ENCODE assay signal across 3 cellular contexts in the genomic region with DNA sequence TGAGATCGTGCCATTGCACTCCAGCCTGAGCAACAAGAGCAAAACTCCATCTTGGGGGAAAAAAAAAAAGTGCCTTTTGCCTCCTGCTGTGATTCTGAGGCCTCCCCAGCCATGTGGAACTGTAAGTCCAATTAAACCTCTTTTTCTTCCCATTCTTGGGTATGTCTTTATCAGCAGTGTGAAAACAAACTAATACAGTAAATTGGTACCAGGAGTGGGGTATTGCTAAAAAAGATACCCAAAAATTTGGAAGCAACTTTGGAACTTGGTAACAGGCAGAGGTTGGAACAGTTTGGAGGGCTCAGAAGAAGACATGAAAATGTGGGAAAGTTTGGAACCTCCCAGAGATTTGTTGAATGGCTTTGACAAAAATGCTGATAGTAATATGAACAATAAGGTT. TPM values are rescaled to one million over a fixed set of nuclear protein-coding genes. Genes with fewer than 3 reads are reported as not detected.
DNase-seq lines count a peak whose midpoint lies in the region; ATAC-seq, FAIRE-seq and TF ChIP-seq lines count a peak whose summit lies in the region.
"Not testable (repeated sequence)": the region's sequence is repeated elsewhere in the genome, so short reads cannot be mapped to it uniquely, and the experiment has no call there.

No MANE protein-coding gene starts in this region.

- not testable (repeated sequence) for H3K27me3 ChIP-seq in BLaER1; K562 (ENCODE audit: control insufficient read depth in 2 of 2, insufficient read depth in 2 of 2, low read length in 2 of 2)

- POLR2A ChIA-PET in HEK293 (lab: Yijun Ruan, JAX), result not testable (repeated sequence)
- POLR2A ChIA-PET in K562 (lab: Yijun Ruan, JAX), result interaction anchor here (1.7 kb wide), 1 partner anchor 10 kb away, joined by 4 read pairs; a partner anchor contains a TSS

- not testable (repeated sequence) for H3K36me3 ChIP-seq in BLaER1; HEK293 (ENCODE audit: control insufficient read depth in 2 of 2, insufficient read depth in 1 of 2, low read length in 2 of 2); K562 (ENCODE audit: control insufficient read depth, insufficient read depth, low read length)

- H3K4me1 ChIP-seq in BLaER1; HEK293 (ENCODE audit: control insufficient read depth, insufficient read depth, low read length); K562 (replicated peaks in 1 of 2; ENCODE audit: control insufficient read depth in 2 of 2, insufficient read depth in 2 of 2, low read length in 2 of 2): not testable (repeated sequence)

- not testable (repeated sequence) for H3K4me2 ChIP-seq in BLaER1; K562 (ENCODE audit: insufficient read depth, low read length)

- not testable (repeated sequence) for H3K9ac ChIP-seq in BLaER1; K562 (ENCODE audit: insufficient read depth in 1 of 2, low read depth in 2 of 2, low read length in 2 of 2)

- TF ChIP-seq CTCF in HEK293 (tag by site-specific recombination; IDR thresholded peaks at IDR 0.05); K562 (IDR thresholded peaks at IDR 0.05 in 2 of 3, conservative IDR thresholded peaks at IDR 0.05 in 1 of 3; ENCODE audit: insufficient read depth in 2 of 3, low read depth in 1 of 3, low read length in 3 of 3): not testable (repeated sequence)

- in situ Hi-C loops in K562 (cut with MboI), result not testable (repeated sequence)

- 0 out of 2 replicates have a peak overlapping the region, but pooled peaks have one; percentile 22 for H3K4me3 ChIP-seq in BLaER1
- not testable (repeated sequence) for H3K4me3 ChIP-seq in HEK293 (ENCODE audit: low read depth, low read length); K562

- intact Hi-C loops in K562 (cut with micrococcal nuclease), result not testable (repeated sequence)

- not testable (repeated sequence) for DNase-seq in K562 (ENCODE audit: extremely low read depth in 1 of 4, low spot score in 3 of 4)

- TF ChIP-seq POLR2A in K562 (conservative IDR thresholded peaks at IDR 0.05), result not testable (repeated sequence)

- H3K27ac ChIP-seq in BLaER1; HEK293 (ENCODE audit: extremely low read depth, low read depth, low read length); K562 (ENCODE audit: extremely low read depth, low read depth, low read length): not testable (repeated sequence)

- not testable (repeated sequence) for BruUV-seq in K562 (replicated peaks; lab: Mats Ljungman, UMichigan)

- H3K9me3 ChIP-seq in BLaER1, result peaks cover 42% of the 10 kb centered on the region
- not testable (repeated sequence) for H3K9me3 ChIP-seq in HEK293 (ENCODE audit: control insufficient read depth, insufficient read depth, low read depth, low read length); K562 (replicated peaks; ENCODE audit: control insufficient read depth, insufficient read depth, low read depth, low read length)

- H4K20me1 ChIP-seq in BLaER1; K562 (replicated peaks; ENCODE audit: control insufficient read depth, insufficient read depth, low read length): not testable (repeated sequence)

- ATAC-seq in K562, result not testable (repeated sequence)

- not testable (repeated sequence) for H2AFZ ChIP-seq in K562 (ENCODE audit: low read depth, low read length)

- WGBS in K562 (ENCODE audit: insufficient coverage, low coverage, missing lambda C conversion rate), result 0% methylated on average over 1 of the region's 1 CpG

- not testable (repeated sequence) for TF ChIP-seq EP300 in K562 (IDR thresholded peaks at IDR 0.05; ENCODE audit: low read length)

- TF ChIP-seq RAD21 in K562 (CRISPR knock-in tag; conservative IDR thresholded peaks at IDR 0.05 in 1 of 2, IDR thresholded peaks at IDR 0.05 in 1 of 2), result not testable (repeated sequence)

- H3K9me1 ChIP-seq in K562 (ENCODE audit: control insufficient read depth, insufficient read depth, low read length), result not testable (repeated sequence)

- CTCF ChIA-PET in HEK293 (lab: Yijun Ruan, JAX); K562 (lab: Yijun Ruan, JAX; ENCODE audit: low intra/inter-chr PET ratio): not testable (repeated sequence)

- H3K79me2 ChIP-seq in K562 (ENCODE audit: control insufficient read depth, insufficient read depth, low read length), result not testable (repeated sequence)

- FAIRE-seq in K562 (lab: Jason Lieb, UNC), result not testable (repeated sequence)

TF ChIP-seq in HEK293, 187 proteins besides CTCF, POLR2A, EP300 and RAD21:
- peak; percentile 89 for TF ChIP-seq ZNF707 (tag by site-specific recombination; IDR thresholded peaks at IDR 0.05)

TF ChIP-seq in K562, 482 proteins besides CTCF, POLR2A, EP300 and RAD21:
- 0 out of 2 replicates have a peak, but pooled peaks have one; percentile 42 for TF ChIP-seq TRIM28 (IDR thresholded peaks at IDR 0.05)
- TF ChIP-seq ZNF707 (CRISPR knock-in tag; conservative IDR thresholded peaks at IDR 0.05), result peak; percentile 98

RNA-seq across cellular contexts. Expression of a gene that starts 9.5 kb away (rescaled TPM):
- 19.4 and 25.5 TPM in 2 replicates for total RNA-seq in K562 (2011; cell fraction: chromatin; rRNA removed; ENCODE audit: low replicate concordance)
- total RNA-seq in K562 (2011; cell fraction: nucleolus; rRNA removed), result 13.3 and 15.5 TPM in 2 replicates
- 21.6 and 38.7 TPM in 2 replicates for total RNA-seq in K562 (2011; cell fraction: nucleoplasm; rRNA removed)
- total RNA-seq in K562 (2014; rRNA removed), result 24.3 and 30.4 TPM in 2 replicates
- 30.9 and 31.0 TPM in 2 replicates for total RNA-seq in K562 (2014; rRNA removed; fragmentation: Illumina TruSeq; extraction: Trizol)
- total RNA-seq in K562 (2015; rRNA removed; fragmentation: Illumina TruSeq; extraction: Trizol), result 41.0 and 44.5 TPM in 2 replicates
- total RNA-seq in K562 (2021), result 34.6 and 35.6 TPM in 2 replicates
- polyA plus RNA-seq in K562 (2011; rRNA removed), result 11.5 and 12.5 TPM in 2 replicates
- 8.6 and 14.1 TPM in 2 replicates for polyA plus RNA-seq in K562 (2011; cell fraction: cytosol; rRNA removed)
- polyA plus RNA-seq in K562 (2011; cell fraction: nucleus; rRNA removed), result 27.0 and 31.8 TPM in 2 replicates
- 18.6 and 22.8 TPM in 2 replicates for polyA plus RNA-seq in K562 (2012)
- polyA plus RNA-seq in K562 (2014; fragmentation: Illumina TruSeq; extraction: Trizol), result 24.6 and 30.8 TPM in 2 replicates
- polyA plus RNA-seq in K562 (2014; fragmentation: Nextera tagmentation; extraction: Ambion mirVana), result 1 to 10 TPM; 6.1 to 8.1 TPM
- 15.7 and 20.1 TPM in 2 replicates for polyA plus RNA-seq in K562 (2014; rRNA removed)
- 29.8 and 30.3 TPM in 2 replicates for polyA minus RNA-seq in K562 (2011; rRNA and poly(A)+ RNA removed)
- polyA minus RNA-seq in K562 (2011; cell fraction: cytosol; rRNA and poly(A)+ RNA removed), result 19.1 and 22.8 TPM in 2 replicates
- 17.4 and 27.2 TPM in 2 replicates for polyA minus RNA-seq in K562 (2011; cell fraction: nucleus; rRNA and poly(A)+ RNA removed)

RNA-seq across cellular contexts. Expression of a gene that starts 46.3 kb away (rescaled TPM):
- total RNA-seq in K562 (2011; cell fraction: chromatin; rRNA removed; ENCODE audit: low replicate concordance), result 14.9 and 32.5 TPM in 2 replicates
- 8.2 and 11.6 TPM in 2 replicates for total RNA-seq in K562 (2011; cell fraction: nucleolus; rRNA removed)
- total RNA-seq in K562 (2011; cell fraction: nucleoplasm; rRNA removed), result 17.5 and 30.8 TPM in 2 replicates
- 15.9 and 18.8 TPM in 2 replicates for total RNA-seq in K562 (2014; rRNA removed)
- total RNA-seq in K562 (2014; rRNA removed; fragmentation: Illumina TruSeq; extraction: Trizol), result 28.7 and 32.5 TPM in 2 replicates
- total RNA-seq in K562 (2015; rRNA removed; fragmentation: Illumina TruSeq; extraction: Trizol), result 27.3 and 27.7 TPM in 2 replicates
- total RNA-seq in K562 (2021), result 20.5 and 21.2 TPM in 2 replicates
- 42.9 and 43.1 TPM in 2 replicates for polyA plus RNA-seq in K562 (2011; rRNA removed)
- 17.2 and 32.7 TPM in 2 replicates for polyA plus RNA-seq in K562 (2011; cell fraction: cytosol; rRNA removed)
- polyA plus RNA-seq in K562 (2011; cell fraction: nucleus; rRNA removed), result 27.0 and 37.4 TPM in 2 replicates
- 13.6 and 22.2 TPM in 2 replicates for polyA plus RNA-seq in K562 (2012)
- polyA plus RNA-seq in K562 (2014; fragmentation: Illumina TruSeq; extraction: Trizol), result 28.4 and 35.2 TPM in 2 replicates
- polyA plus RNA-seq in K562 (2014; fragmentation: Nextera tagmentation; extraction: Ambion mirVana), result 10 to 100 TPM; 62.6 to 76.5 TPM
- 18.6 and 24.1 TPM in 2 replicates for polyA plus RNA-seq in K562 (2014; rRNA removed)
- polyA minus RNA-seq in K562 (2011; rRNA and poly(A)+ RNA removed), result 39.7 and 45.5 TPM in 2 replicates
- polyA minus RNA-seq in K562 (2011; cell fraction: cytosol; rRNA and poly(A)+ RNA removed), result 15.5 and 15.6 TPM in 2 replicates
- 7.5 and 16.2 TPM in 2 replicates for polyA minus RNA-seq in K562 (2011; cell fraction: nucleus; rRNA and poly(A)+ RNA removed)
